8 cellular contexts compared by ENCODE assay signal in genomic region chr20:21301940-21302644, GRCh38. TPM values are rescaled to one million over a fixed set of nuclear protein-coding genes. Genes with fewer than 3 reads are reported as not detected.
DNase-seq lines count a peak whose midpoint lies in the region; ATAC-seq, FAIRE-seq and TF ChIP-seq lines count a peak whose summit lies in the region.

No MANE protein-coding gene starts in this region.

- BruUV-seq in PC-3 (replicated peaks; lab: Mats Ljungman, UMichigan) = no TSS peak
- BruUV-seq in endothelial cell of umbilical vein (replicated peaks; lab: Mats Ljungman, UMichigan) = no TSS peak

- dilution Hi-C loops in endothelial cell of umbilical vein (cut with MboI; ENCODE audit: extremely low pct_ligation_motif_present, low sequenced_read_pairs) = no loop called here

- POLR2A ChIA-PET in PC-3 (lab: Charles Lee; ENCODE audit: unreplicated experiment) (no interaction called here), endothelial cell of umbilical vein (lab: Charles Lee) (interaction anchor here (1.5 kb wide), 1 partner anchor 42 kb away, joined by 5 read pairs; no protein-coding TSS in a partner anchor)

- CTCF ChIA-PET in PC-3 (lab: Charles Lee) = no interaction called here
- CTCF ChIA-PET in endothelial cell of umbilical vein (lab: Charles Lee) = interaction anchor here (1.3 to 1.8 kb wide), 3 partner anchors 17 to 203 kb away, joined by 3 to 8 read pairs (median 6); no protein-coding TSS in a partner anchor

- no peaks in the 10 kb centered on the region for H3K9me1 ChIP-seq in endothelial cell of umbilical vein (replicated peaks; ENCODE audit: control insufficient read depth, extremely low read depth, insufficient read depth, low read length)

- H3K9ac ChIP-seq in PC-3 (ENCODE audit: low read length) = peak overlapping the region; percentile 96
- H3K9ac ChIP-seq in endothelial cell of umbilical vein (replicated peaks; ENCODE audit: extremely low read depth, insufficient read depth, low read length) = peak overlapping the region; percentile 95
- no peak overlapping the region for H3K9ac ChIP-seq in parathyroid adenoma

- H3K36me3 ChIP-seq in DOHH2 (ENCODE audit: control insufficient read depth, low read length) (peaks cover 11% of the 10 kb centered on the region), PC-3 (ENCODE audit: low read depth, low read length) (no peaks in the 10 kb centered on the region), endothelial cell of umbilical vein (ENCODE audit: control insufficient read depth in 2 of 2, extremely low read depth in 1 of 2, insufficient read depth in 2 of 2, low read length in 2 of 2) (no peaks in the 10 kb centered on the region), parathyroid adenoma (ENCODE audit: control insufficient read depth, insufficient read depth, low read length) (no peaks in the 10 kb centered on the region)

- no peaks in the 10 kb centered on the region for H3K9me2 ChIP-seq in DOHH2 (replicated peaks; ENCODE audit: control insufficient read depth, low read length)
- H3K9me2 ChIP-seq in PC-3 (replicated peaks; ENCODE audit: low read length) = no peaks in the 10 kb centered on the region

- intact Hi-C loops in PC-3 (cut with micrococcal nuclease) (loop anchor here (5.0 kb wide), 2 partner anchors 65 to 175 kb away; partner anchors contain the start of gene KIZ), endothelial cell of umbilical vein (cut with micrococcal nuclease) (loop anchor here (1.0 to 10.0 kb wide), 5 partner anchors 91 to 1783 kb away; partner anchors contain the start of genes CD93 and KIZ)

- H3K27ac ChIP-seq in DOHH2 (ENCODE audit: low read depth, low read length) = peak overlapping the region; percentile 65; the same call in 1 of the 2 replicates
- no peak overlapping the region for H3K27ac ChIP-seq in PC-3 (ENCODE audit: low read length)
- no peak overlapping the region for H3K27ac ChIP-seq in endothelial cell of umbilical vein (ENCODE audit: insufficient read depth, low read depth, low read length)
- H3K27ac ChIP-seq in parathyroid adenoma = no peak overlapping the region

- DNase-seq in PC-3 = no peak
- DNase-seq in endothelial cell of umbilical vein (ENCODE audit: low read depth, low spot score) = no peak
- DNase-seq in COR-L47 (lab: John Stamatoyannopoulos, UW) = no peak
- no peak for DNase-seq in stimulated activated CD4-positive, alpha-beta T cell treated with anti-CD3 and anti-CD28 coated beads, Interleukin-1b, Interleukin-23, amount 100 ng/mL, for 48 hours

- H3K4me2 ChIP-seq in DOHH2 (ENCODE audit: low read length) (peak overlapping the region; percentile 91), PC-3 (ENCODE audit: low read length) (peak overlapping the region; percentile 96), endothelial cell of umbilical vein (ENCODE audit: insufficient read depth, low read length) (peak overlapping the region; percentile 99), parathyroid adenoma (ENCODE audit: low read length) (peak overlapping the region; percentile 75)

- FAIRE-seq in endothelial cell of umbilical vein (lab: Jason Lieb, UNC) = no peak

- ATAC-seq in PC-3 (no peak), HG02588 (IDR thresholded peaks at IDR 0.05; ENCODE audit: unreplicated experiment) (no peak), GM18907 (IDR thresholded peaks at IDR 0.05; ENCODE audit: unreplicated experiment) (no peak)

- H3K4me1 ChIP-seq in DOHH2 (ENCODE audit: control insufficient read depth, low read length) (peaks cover 18% of the 10 kb centered on the region), PC-3 (ENCODE audit: insufficient read depth, low read length) (peaks cover 16% of the 10 kb centered on the region), endothelial cell of umbilical vein (ENCODE audit: control insufficient read depth, extremely low read depth, insufficient read depth, low read length) (peaks cover 15% of the 10 kb centered on the region), parathyroid adenoma (peaks cover 13% of the 10 kb centered on the region)

- H4K20me1 ChIP-seq in DOHH2 (ENCODE audit: control insufficient read depth, insufficient read depth, low read depth, low read length) = peaks cover 6% of the 10 kb centered on the region; the same call in 1 of the 2 replicates
- peaks cover 16% of the 10 kb centered on the region for H4K20me1 ChIP-seq in PC-3 (ENCODE audit: low read length)
- H4K20me1 ChIP-seq in endothelial cell of umbilical vein (replicated peaks; ENCODE audit: control insufficient read depth, extremely low read depth, insufficient read depth, low read length) = no peaks in the 10 kb centered on the region

- peak overlapping the region; percentile 81 for H3K4me3 ChIP-seq in DOHH2 (ENCODE audit: low read length)
- peak overlapping the region; percentile 92 for H3K4me3 ChIP-seq in PC-3 (ENCODE audit: low read length)
- H3K4me3 ChIP-seq in endothelial cell of umbilical vein (replicated peaks in 1 of 3; ENCODE audit: insufficient read depth in 1 of 3, low read depth in 1 of 3, low read length in 3 of 3) = peak overlapping the region; percentile 34 to 94 (median 89)
- peak overlapping the region; percentile 89 for H3K4me3 ChIP-seq in parathyroid adenoma (ENCODE audit: low read depth, low read length)

- H3K27me3 ChIP-seq in DOHH2 (ENCODE audit: control insufficient read depth, low read length) (no peaks in the 10 kb centered on the region), PC-3 (ENCODE audit: low read length) (no peaks in the 10 kb centered on the region), endothelial cell of umbilical vein (ENCODE audit: control insufficient read depth in 2 of 2, insufficient read depth in 2 of 2, low read length in 2 of 2) (peaks cover 10 to 21% of the 10 kb centered on the region in 2 experiments), parathyroid adenoma (ENCODE audit: control insufficient read depth, insufficient read depth, low read length) (no peaks in the 10 kb centered on the region)

- no peaks in the 10 kb centered on the region for H3F3A ChIP-seq in DOHH2 (ENCODE audit: control insufficient read depth, insufficient read depth)
- no peaks in the 10 kb centered on the region for H3F3A ChIP-seq in PC-3 (ENCODE audit: low read length, unreplicated experiment)

- peaks cover 31% of the 10 kb centered on the region for H3K79me2 ChIP-seq in DOHH2 (ENCODE audit: control insufficient read depth, low read length)
- H3K79me2 ChIP-seq in PC-3 (ENCODE audit: low read length) = peaks cover 27% of the 10 kb centered on the region
- peaks cover 30% of the 10 kb centered on the region for H3K79me2 ChIP-seq in endothelial cell of umbilical vein (ENCODE audit: control insufficient read depth, insufficient read depth, low read length)
- peaks cover 18% of the 10 kb centered on the region for H3K79me2 ChIP-seq in parathyroid adenoma

- no peak for TF ChIP-seq CTCF in DOHH2 (IDR thresholded peaks at IDR 0.05; ENCODE audit: low read depth, low read length, poor library complexity, severe bottlenecking)
- TF ChIP-seq CTCF in PC-3 (conservative IDR thresholded peaks at IDR 0.05; ENCODE audit: low read depth, low read length) = no peak
- TF ChIP-seq CTCF in endothelial cell of umbilical vein (IDR thresholded peaks at IDR 0.05; ENCODE audit: extremely low read depth in 1 of 2, insufficient read depth in 1 of 2, low read depth in 1 of 2, low read length in 2 of 2) = no peak
- TF ChIP-seq CTCF in parathyroid adenoma (IDR thresholded peaks at IDR 0.05) = no peak

- H2AFZ ChIP-seq in PC-3 (ENCODE audit: low read length) (peak overlapping the region; percentile 87; the same call in 1 of the 2 replicates), endothelial cell of umbilical vein (ENCODE audit: low read depth, low read length) (peak overlapping the region; percentile 80), parathyroid adenoma (peak overlapping the region; percentile 98)

- no peak for TF ChIP-seq POLR2A in endothelial cell of umbilical vein (IDR thresholded peaks at IDR 0.05; ENCODE audit: low read depth, low read length)

- H3K9me3 ChIP-seq in DOHH2 (ENCODE audit: control insufficient read depth, insufficient read depth, low read length) = no peaks in the 10 kb centered on the region
- H3K9me3 ChIP-seq in PC-3 (ENCODE audit: low read length) = no peaks in the 10 kb centered on the region
- no peaks in the 10 kb centered on the region for H3K9me3 ChIP-seq in endothelial cell of umbilical vein (replicated peaks; ENCODE audit: control insufficient read depth, insufficient read depth, low read length)
- H3K9me3 ChIP-seq in parathyroid adenoma (ENCODE audit: control insufficient read depth, low read length) = no peaks in the 10 kb centered on the region

TF ChIP-seq in endothelial cell of umbilical vein, 7 proteins besides CTCF, POLR2A, EP300 and RAD21:
- TF ChIP-seq MAX (IDR thresholded peaks at IDR 0.05; ENCODE audit: insufficient read depth, insufficient read length) (no peak), GATA2 (IDR thresholded peaks at IDR 0.05; ENCODE audit: insufficient read depth, insufficient read length, low read depth, low read length) (no peak), EZH2 (IDR thresholded peaks at IDR 0.05; ENCODE audit: borderline replicate concordance, low read depth, low read length, severe bottlenecking) (no peak), POLR2AphosphoS5 (IDR thresholded peaks at IDR 0.05; ENCODE audit: insufficient read depth, low read depth, low read length) (no peak), MYC (IDR thresholded peaks at IDR 0.05; ENCODE audit: low read depth, low read length) (no peak), JUN (IDR thresholded peaks at IDR 0.05; ENCODE audit: borderline replicate concordance, insufficient read depth, insufficient read length, low read depth) (no peak), FOS (IDR thresholded peaks at IDR 0.05; ENCODE audit: borderline replicate concordance, insufficient read depth, low read length) (no peak)

RNA-seq across cellular contexts. Expression of gene XRN2, which starts 1.0 kb away (rescaled TPM):
- total RNA-seq in PC-3 (2014; rRNA removed) (71.5 and 76.8 TPM in 2 replicates), endothelial cell of umbilical vein (62.5 and 66.6 TPM in 2 replicates)
- polyA plus RNA-seq in endothelial cell of umbilical vein = 25.4 and 32.3 TPM in 2 replicates
- 44.0 and 49.3 TPM in 2 replicates for polyA plus RNA-seq in endothelial cell of umbilical vein (2011; cell fraction: cytosol; rRNA removed)
- 60.5 and 68.3 TPM in 2 replicates for polyA plus RNA-seq in endothelial cell of umbilical vein (2011; cell fraction: nucleus; rRNA removed)
- polyA plus RNA-seq in endothelial cell of umbilical vein (2012) = 57.0 and 78.8 TPM in 2 replicates
- 38.2 and 39.4 TPM in 2 replicates for polyA minus RNA-seq in endothelial cell of umbilical vein
- 14.1 TPM for polyA minus RNA-seq in endothelial cell of umbilical vein (2011; cell fraction: cytosol; rRNA and poly(A)+ RNA removed)
- 30.7 and 38.6 TPM in 2 replicates for polyA minus RNA-seq in endothelial cell of umbilical vein (2011; cell fraction: nucleus; rRNA and poly(A)+ RNA removed)
